1 cellular context compared by ENCODE assay signal in the genomic region with DNA sequence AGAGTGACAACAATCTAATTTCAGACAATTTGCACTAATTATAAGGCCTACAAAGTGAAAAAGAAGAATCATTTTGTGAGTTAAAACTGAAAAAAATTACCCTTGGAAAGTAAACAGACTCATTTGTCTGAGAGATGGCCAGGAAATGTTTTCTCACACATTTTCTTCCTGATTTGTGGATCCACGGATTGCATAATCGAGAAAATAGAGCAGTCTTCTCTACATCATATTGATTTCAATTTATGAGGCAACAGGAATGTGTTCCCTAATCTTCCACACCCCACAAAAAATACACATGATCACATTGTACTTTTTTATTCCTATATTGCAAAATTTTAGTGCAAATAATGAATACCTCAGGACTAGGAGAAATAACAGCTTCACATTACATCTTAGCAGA.
TF ChIP-seq lines count a peak whose summit lies in the region.

No MANE protein-coding gene starts in this region.

TF ChIP-seq in HepG2, 621 proteins besides CTCF, POLR2A, EP300 and RAD21 (continued from another document):
- no peak for TF ChIP-seq MIER2 (CRISPR knock-in tag; IDR thresholded peaks at IDR 0.05)
- TF ChIP-seq ATF7-NPFF (CRISPR knock-in tag; IDR thresholded peaks at IDR 0.05; ENCODE audit: low read depth): no peak
